ENCODE assay signal across 8 cellular contexts in genomic region chr20:34300809-34301586, GRCh38. TPM values are rescaled to one million over a fixed set of nuclear protein-coding genes. Genes with fewer than 3 reads are reported as not detected.
DNase-seq lines count a peak whose midpoint lies in the region; ATAC-seq and TF ChIP-seq lines count a peak whose summit lies in the region.
"Had no signal": no experiment of that assay in that cellular context is flagged by ENCODE, and none has a peak within 500 bp of the region (broad histone marks: within the 10 kb centered on the region; RNA-seq: fewer than 3 reads in every experiment).

No MANE protein-coding gene starts in this region.

- H3K4me2 ChIP-seq in KMS-11 = peak overlapping the region; percentile 84

- CTCF ChIA-PET in naive thymus-derived CD4-positive, alpha-beta T cell (lab: Charles Lee) = interaction anchor here (4.2 kb wide), 1 partner anchor 12 kb away, joined by 22 read pairs; no protein-coding TSS in a partner anchor

- H3K27ac ChIP-seq in KMS-11 = no peak overlapping the region
- no peak overlapping the region for H3K27ac ChIP-seq in naive thymus-derived CD4-positive, alpha-beta T cell (ENCODE audit: low read depth, low read length)

- H3K4me1 Mint-ChIP-seq in activated naive CD8-positive, alpha-beta T cell treated with anti-CD3 and anti-CD28 coated beads, Interleukin-2, amount 10 ng/mL, durations not matched to agents 7 days and 5 days = peaks cover 23% of the 10 kb centered on the region
- H3K4me1 Mint-ChIP-seq in naive thymus-derived CD4-positive, alpha-beta T cell = peaks cover 2 to 32% (median 14%) of the 10 kb centered on the region in 7 donors

- no peaks in the 10 kb centered on the region for H4K20me1 ChIP-seq in KMS-11 (ENCODE audit: insufficient read depth)

- peak overlapping the region; percentile 6; the same call in 1 of the 2 replicates for H3K4me3 ChIP-seq in GM06990 (replicated peaks; ENCODE audit: low read depth, low read length)
- peak overlapping the region; percentile 0 for H3K4me3 ChIP-seq in KMS-11 (IDR thresholded peaks at IDR 0.05; ENCODE audit: insufficient read depth, low read depth, low read length)
- no peak overlapping the region for H3K4me3 ChIP-seq in naive thymus-derived CD4-positive, alpha-beta T cell (ENCODE audit: low read length)
- no peak overlapping the region for H3K4me3 ChIP-seq in lower leg skin (ENCODE audit: low read depth, poor library complexity, severe bottlenecking)

- TF ChIP-seq CTCF in GM06990 (IDR thresholded peaks at IDR 0.05; ENCODE audit: insufficient read depth, low read length, poor library complexity, severe bottlenecking) (no peak), KMS-11 (conservative IDR thresholded peaks at IDR 0.05; ENCODE audit: low read depth, low read length) (no peak), lower leg skin (IDR thresholded peaks at IDR 0.05) (no peak)

- peaks cover 2% of the 10 kb centered on the region for H3K27me3 Mint-ChIP-seq in activated naive CD8-positive, alpha-beta T cell treated with anti-CD3 and anti-CD28 coated beads, Interleukin-2, amount 10 ng/mL, durations not matched to agents 7 days and 5 days
- H3K27me3 Mint-ChIP-seq in naive thymus-derived CD4-positive, alpha-beta T cell = no peaks in the 10 kb centered on the region

- peaks cover 27% of the 10 kb centered on the region for H3K4me1 ChIP-seq in KMS-11 (ENCODE audit: low read depth, poor library complexity, severe bottlenecking)
- H3K4me1 ChIP-seq in naive thymus-derived CD4-positive, alpha-beta T cell (ENCODE audit: control insufficient read depth in 2 of 2, insufficient read depth in 2 of 2, low read length in 2 of 2) = peaks cover 3 to 6% of the 10 kb centered on the region in 2 donors

- H3K9me3 Mint-ChIP-seq in activated naive CD8-positive, alpha-beta T cell treated with anti-CD3 and anti-CD28 coated beads, Interleukin-2, amount 10 ng/mL, durations not matched to agents 7 days and 5 days = no peaks in the 10 kb centered on the region
- no peaks in the 10 kb centered on the region for H3K9me3 Mint-ChIP-seq in naive thymus-derived CD4-positive, alpha-beta T cell

- peak overlapping the region; percentile 45 for H3K27ac Mint-ChIP-seq in activated naive CD8-positive, alpha-beta T cell treated with anti-CD3 and anti-CD28 coated beads, Interleukin-2, amount 10 ng/mL, durations not matched to agents 7 days and 5 days
- peak overlapping the region in 4 of 9 donors; percentile 43 to 88 (median 66) for H3K27ac Mint-ChIP-seq in naive thymus-derived CD4-positive, alpha-beta T cell

- H3K9ac ChIP-seq in KMS-11 = no peak overlapping the region; the same call in 1 of the 2 replicates

- H3K27me3 ChIP-seq in GM06990 (replicated peaks; ENCODE audit: control insufficient read depth, insufficient read depth, low read length) = no peaks in the 10 kb centered on the region
- H3K27me3 ChIP-seq in KMS-11 (ENCODE audit: insufficient read depth, low read depth) = no peaks in the 10 kb centered on the region
- no peaks in the 10 kb centered on the region for H3K27me3 ChIP-seq in naive thymus-derived CD4-positive, alpha-beta T cell (ENCODE audit: control insufficient read depth in 2 of 2, insufficient read depth in 2 of 2, low read length in 2 of 2)

- peak overlapping the region; percentile 90 for H3K4me3 Mint-ChIP-seq in activated naive CD8-positive, alpha-beta T cell treated with anti-CD3 and anti-CD28 coated beads, Interleukin-2, amount 10 ng/mL, durations not matched to agents 7 days and 5 days
- peak overlapping the region; percentile 46 to 92 (median 83) for H3K4me3 Mint-ChIP-seq in naive thymus-derived CD4-positive, alpha-beta T cell

- H3K36me3 ChIP-seq in GM06990 (ENCODE audit: control insufficient read depth, insufficient read depth, low read length) = peaks cover 3% of the 10 kb centered on the region; the same call in 1 of the 2 replicates
- peaks cover 2% of the 10 kb centered on the region; the same call in 1 of the 2 replicates for H3K36me3 ChIP-seq in KMS-11 (ENCODE audit: insufficient read depth)
- H3K36me3 ChIP-seq in naive thymus-derived CD4-positive, alpha-beta T cell (ENCODE audit: control insufficient read depth in 2 of 3, insufficient read depth in 3 of 3, low read length in 3 of 3) = peaks cover 0 to 3% (median 0%) of the 10 kb centered on the region in 3 experiments

- intact Hi-C loops in naive thymus-derived CD4-positive, alpha-beta T cell (cut with micrococcal nuclease) = loop anchor here in 1 of 2 donors (5.0 kb wide), 2 partner anchors 1241 to 1944 kb away; partner anchors contain the start of genes ASXL1 and ERGIC3
- intact Hi-C loops in lower leg skin (cut with DNase I; ENCODE audit: low total_unique reads) = no loop called here

- no peak for DNase-seq in GM06990 (ENCODE audit: extremely low read depth, insufficient read length)
- no peak for DNase-seq in activated naive CD8-positive, alpha-beta T cell treated with anti-CD3 and anti-CD28 coated beads, Interleukin-2, amount 10 ng/mL, durations not matched to agents 7 days and 5 days
- no peak for DNase-seq in naive thymus-derived CD4-positive, alpha-beta T cell
- no peak for DNase-seq in cerebellar cortex (ENCODE audit: low spot score)
- DNase-seq in NK-92 treated with Interleukin-12 subunit alpha and Interleukin-12 subunit beta, amount 100 ng/mL, for 24 hours (lab: John Stamatoyannopoulos, UW) = no peak
- no peak for DNase-seq in lower leg skin (ENCODE audit: low spot score in 2 of 2)

- WGBS in lower leg skin, 2 donors = 59 to 62% methylated on average over 7 of the region's 7 CpGs

- no peak for ATAC-seq in activated naive CD8-positive, alpha-beta T cell treated with anti-CD3 and anti-CD28 coated beads, Interleukin-2, amount 10 ng/mL, durations not matched to agents 7 days and 5 days (ENCODE audit: low read depth)
- ATAC-seq in naive thymus-derived CD4-positive, alpha-beta T cell = no peak

- no peak overlapping the region for H2AFZ ChIP-seq in KMS-11 (ENCODE audit: low read depth)

- H3K36me3 Mint-ChIP-seq in activated naive CD8-positive, alpha-beta T cell treated with anti-CD3 and anti-CD28 coated beads, Interleukin-2, amount 10 ng/mL, durations not matched to agents 7 days and 5 days = no peaks in the 10 kb centered on the region
- peaks cover under 1 to 5% (median 4%) of the 10 kb centered on the region in 5 donors for H3K36me3 Mint-ChIP-seq in naive thymus-derived CD4-positive, alpha-beta T cell

- peaks cover 57% of the 10 kb centered on the region for H3K79me2 ChIP-seq in KMS-11 (ENCODE audit: insufficient read depth, low read depth)

- no peak for TF ChIP-seq POLR2A in lower leg skin (IDR thresholded peaks at IDR 0.05)

- no peaks in the 10 kb centered on the region for H3K9me3 ChIP-seq in naive thymus-derived CD4-positive, alpha-beta T cell (ENCODE audit: control insufficient read depth in 2 of 3, low read length in 3 of 3)

- POLR2A ChIA-PET in activated naive CD8-positive, alpha-beta T cell treated with anti-CD3 and anti-CD28 coated beads, Interleukin-2, amount 10 ng/mL, durations not matched to agents 7 days and 5 days (lab: Charles Lee) = interaction anchor here (2.6 kb wide), 1 partner anchor 215 kb away, joined by 16 read pairs; the partner anchor contains the start of gene DYNLRB1
- POLR2A ChIA-PET in naive thymus-derived CD4-positive, alpha-beta T cell (lab: Charles Lee) = no interaction called here

RNA-seq across cellular contexts. Expression of gene AHCY, which starts 2.2 kb away (rescaled TPM):
- 10 to 100 TPM; 51.8 to 55.0 TPM for total RNA-seq in activated naive CD8-positive, alpha-beta T cell treated with anti-CD3 and anti-CD28 coated beads, Interleukin-2, amount 10 ng/mL, durations not matched to agents 7 days and 5 days
- 10 to 100 TPM; 19.1 to 62.9 (median 23.7) TPM for total RNA-seq in naive thymus-derived CD4-positive, alpha-beta T cell
- polyA plus RNA-seq in naive thymus-derived CD4-positive, alpha-beta T cell = 10 to 100 TPM; 27.3 to 29.9 TPM
- 10 to 100 TPM; 42.2 to 83.3 (median 56.0) TPM for total RNA-seq in lower leg skin

RNA-seq across cellular contexts. Expression of gene ASIP, which starts 59.8 kb away (rescaled TPM):
- total RNA-seq in activated naive CD8-positive, alpha-beta T cell treated with anti-CD3 and anti-CD28 coated beads, Interleukin-2, amount 10 ng/mL, durations not matched to agents 7 days and 5 days = not detected
- total RNA-seq in naive thymus-derived CD4-positive, alpha-beta T cell = not detected
- polyA plus RNA-seq in naive thymus-derived CD4-positive, alpha-beta T cell = not detected
- 1 to 10 TPM in 1 of 4 donors, under 1 TPM in 2, not detected in 1; 0.72 to 2.0 (median 0.83) TPM for total RNA-seq in lower leg skin
- total RNA-seq: T-helper 1 cell treated with Interleukin-12 subunit alpha and Interleukin-12 subunit beta and Interleukin-4 antibody, amounts not matched to agents 30 ng/mL and 1 ng/mL, for 36 hours had no signal

Comparison
In these comparisons a context has a peak if more than half of its experiments do, and no peak if none do; other contexts are left out.
1. H3K4me3 ChIP-seq: peak in GM06990 (single experiment) and KMS-11 (single experiment); none in naive thymus-derived CD4-positive, alpha-beta T cell (single experiment) and lower leg skin (single experiment).